ENCODE assay signal across 1 cellular context in genomic region chr11:126293726-126294125, GRCh38.
A peak's percentile ranks its signal among the peaks of the same experiment; 100 is the strongest.
TF ChIP-seq lines count a peak whose summit lies in the region.

No MANE protein-coding gene starts in this region.

TF ChIP-seq in GM12878, 131 proteins besides CTCF, POLR2A, EP300 and RAD21:
- TF ChIP-seq RUNX3 (IDR thresholded peaks at IDR 0.05; ENCODE audit: low read length) (0 out of 2 replicates have a peak, but pooled peaks have one; percentile 7), NFIC (IDR thresholded peaks at IDR 0.05; ENCODE audit: low read depth, low read length) (no peak)
